8 cellular contexts compared by ENCODE assay signal in genomic region chr16:66977341-66978113, GRCh38. TPM values are rescaled to one million over a fixed set of nuclear protein-coding genes. Genes with fewer than 3 reads are reported as not detected.
DNase-seq lines count a peak whose midpoint lies in the region; ATAC-seq and TF ChIP-seq lines count a peak whose summit lies in the region.

No MANE protein-coding gene starts in this region.

- TF ChIP-seq CTCF in prostate gland (IDR thresholded peaks at IDR 0.05), result peak; percentile 94 to 98 (median 96)
- peak; percentile 94 to 99 (median 96) for TF ChIP-seq CTCF in uterus (IDR thresholded peaks at IDR 0.05)

- DNase-seq in Caki2 (ENCODE audit: low read depth) (peak; percentile 69), H4 (ENCODE audit: low spot score) (peak; percentile 69), NCI-H1092 treated with DMSO at 0.1 percent for 48 hours (lab: John Stamatoyannopoulos, UW) (peak; percentile 76), SW 1271 (lab: John Stamatoyannopoulos, UW) (peak; percentile 41 to 77), Right ventricle myocardium superior (peak; percentile 95), prostate gland (ENCODE audit: low spot score) (peak; percentile 86), uterus (peak; percentile 87 to 89)
- DNase-seq in activated naive CD4-positive, alpha-beta T cell treated with anti-CD3 and anti-CD28 coated beads, Interleukin-2, amount 50 U/mL, for 72 hours (ENCODE audit: low spot score in 2 of 2), result peak; percentile 89 to 95

- TF ChIP-seq POLR2A in prostate gland (IDR thresholded peaks at IDR 0.05) (no peak), uterus (IDR thresholded peaks at IDR 0.05) (peak in 1 of 2 donors; percentile 23)

- H3K4me1 ChIP-seq in prostate gland (replicated peaks) (no peaks in the 10 kb centered on the region), uterus (no peaks in the 10 kb centered on the region)

- H3K36me3 ChIP-seq in prostate gland (no peaks in the 10 kb centered on the region), uterus (no peaks in the 10 kb centered on the region)

- WGBS in prostate gland, result 29% methylated on average over 15 of the region's 15 CpGs

- no peaks in the 10 kb centered on the region for H3K36me3 Mint-ChIP-seq in activated naive CD4-positive, alpha-beta T cell treated with anti-CD3 and anti-CD28 coated beads, Interleukin-2, amount 50 U/mL, for 72 hours

- in situ Hi-C loops in Caki2 (cut with HindIII; ENCODE audit: low pct_unique_long_range_greater_than_20kb, low sequenced_read_pairs), result no loop called here

- intact Hi-C loops in Right ventricle myocardium superior (cut with DNase I) (loop anchor here (2.0 kb wide), 2 partner anchors 177 to 207 kb away; no protein-coding TSS in a partner anchor), prostate gland (cut with DNase I) (loop anchor here (1.0 to 2.0 kb wide), 2 partner anchors 178 to 207 kb away; no protein-coding TSS in a partner anchor), uterus (cut with DNase I; ENCODE audit: low total_unique reads) (loop anchor here (5.0 kb wide), 1 partner anchor 180 kb away; the partner anchor contains the start of genes FBXL8 and TRADD)

- no peaks in the 10 kb centered on the region for H3K9me3 Mint-ChIP-seq in activated naive CD4-positive, alpha-beta T cell treated with anti-CD3 and anti-CD28 coated beads, Interleukin-2, amount 50 U/mL, for 72 hours

- H3K27me3 ChIP-seq in prostate gland (replicated peaks; ENCODE audit: insufficient read depth) (no peaks in the 10 kb centered on the region), uterus (no peaks in the 10 kb centered on the region)

- peak overlapping the region; percentile 68 to 69 for H3K27ac Mint-ChIP-seq in activated naive CD4-positive, alpha-beta T cell treated with anti-CD3 and anti-CD28 coated beads, Interleukin-2, amount 50 U/mL, for 72 hours

- no peak overlapping the region for H3K4me3 ChIP-seq in prostate gland
- no peak overlapping the region for H3K4me3 ChIP-seq in uterus

- H3K9me3 ChIP-seq in prostate gland (no peaks in the 10 kb centered on the region), uterus (no peaks in the 10 kb centered on the region)

- H3K27ac ChIP-seq in prostate gland (no peak overlapping the region), uterus (no peak overlapping the region)

- ATAC-seq in activated naive CD4-positive, alpha-beta T cell treated with anti-CD3 and anti-CD28 coated beads, Interleukin-2, amount 50 U/mL, for 72 hours, result peak; percentile 98
- peak; percentile 98 for ATAC-seq in Right ventricle myocardium superior (ENCODE audit: poor library complexity)

RNA-seq across cellular contexts. Expression of gene CES4A, which starts 10.9 kb away (rescaled TPM):
- 0.07 and 0.29 TPM in 2 replicates for total RNA-seq in Caki2 (2014; rRNA removed; shearing (Covaris generic); ENCODE audit: low replicate concordance)
- not detected in 2 replicates for total RNA-seq in H4 (2014; rRNA removed; shearing (Covaris generic))
- total RNA-seq in activated naive CD4-positive, alpha-beta T cell treated with anti-CD3 and anti-CD28 coated beads, Interleukin-2, amount 50 U/mL, for 72 hours, result 10 to 100 TPM in 1 of 2 donors, 1 to 10 TPM in 1; 8.2 to 21.3 TPM
- 6.2 TPM for total RNA-seq in Right ventricle myocardium superior
- total RNA-seq in prostate gland, result 10 to 100 TPM in 1 of 2 donors, 1 to 10 TPM in 1; 1.4 to 10.7 TPM
- 1 to 10 TPM in 3 of 4 donors, under 1 TPM in 1; 0.29 to 9.6 (median 5.4) TPM for total RNA-seq in uterus

RNA-seq across cellular contexts. Expression of gene CES3, which starts 16.5 kb away (rescaled TPM):
- 1.8 and 2.2 TPM in 2 replicates for total RNA-seq in Caki2 (2014; rRNA removed; shearing (Covaris generic); ENCODE audit: low replicate concordance)
- total RNA-seq in H4 (2014; rRNA removed; shearing (Covaris generic)), result 0.68 and 1.2 TPM in 2 replicates
- total RNA-seq in activated naive CD4-positive, alpha-beta T cell treated with anti-CD3 and anti-CD28 coated beads, Interleukin-2, amount 50 U/mL, for 72 hours, result 1 to 10 TPM in 1 of 2 donors, under 1 TPM in 1; 0.73 to 6.8 TPM
- total RNA-seq in Right ventricle myocardium superior (2.0 TPM), prostate gland (under 1 TPM; 0.36 to 0.80 TPM), uterus (1 to 10 TPM in 2 of 4 donors, under 1 TPM in 2; 0.51 to 2.8 (median 0.86) TPM)

RNA-seq across cellular contexts. Expression of gene CES2, which starts 42.2 kb away (rescaled TPM):
- 45.9 and 51.1 TPM in 2 replicates for total RNA-seq in Caki2 (2014; rRNA removed; shearing (Covaris generic); ENCODE audit: low replicate concordance)
- total RNA-seq in H4 (2014; rRNA removed; shearing (Covaris generic)), result 13.8 and 15.6 TPM in 2 replicates
- 10 to 100 TPM; 26.2 to 29.8 TPM for total RNA-seq in activated naive CD4-positive, alpha-beta T cell treated with anti-CD3 and anti-CD28 coated beads, Interleukin-2, amount 50 U/mL, for 72 hours
- total RNA-seq in Right ventricle myocardium superior (114 TPM), prostate gland (10 to 100 TPM; 36.3 to 61.5 TPM), uterus (10 to 100 TPM; 15.0 to 51.0 (median 26.0) TPM)

RNA-seq across cellular contexts. Expression of gene CIAO2B, which starts 43.3 kb away (rescaled TPM):
- total RNA-seq in Caki2 (2014; rRNA removed; shearing (Covaris generic); ENCODE audit: low replicate concordance), result 191 and 225 TPM in 2 replicates
- total RNA-seq in H4 (2014; rRNA removed; shearing (Covaris generic)), result 207 and 213 TPM in 2 replicates
- total RNA-seq in activated naive CD4-positive, alpha-beta T cell treated with anti-CD3 and anti-CD28 coated beads, Interleukin-2, amount 50 U/mL, for 72 hours, result 100 to 1,000 TPM; 169 to 196 TPM
- total RNA-seq in Right ventricle myocardium superior (103 TPM), prostate gland (100 to 1,000 TPM in 1 of 2 donors, 10 to 100 TPM in 1; 80.2 to 159 TPM), uterus (10 to 100 TPM; 15.9 to 76.8 (median 74.2) TPM)

RNA-seq across cellular contexts. Expression of gene CBFB, which starts 51.4 kb away (rescaled TPM):
- total RNA-seq in Caki2 (2014; rRNA removed; shearing (Covaris generic); ENCODE audit: low replicate concordance), result 8.2 and 15.5 TPM in 2 replicates
- total RNA-seq in H4 (2014; rRNA removed; shearing (Covaris generic)), result 68.0 and 81.0 TPM in 2 replicates
- total RNA-seq in activated naive CD4-positive, alpha-beta T cell treated with anti-CD3 and anti-CD28 coated beads, Interleukin-2, amount 50 U/mL, for 72 hours, result 100 to 1,000 TPM; 119 to 124 TPM
- 23.1 TPM for total RNA-seq in Right ventricle myocardium superior
- 10 to 100 TPM; 27.0 to 46.2 TPM for total RNA-seq in prostate gland
- total RNA-seq in uterus, result 100 to 1,000 TPM in 1 of 4 donors, 10 to 100 TPM in 3; 42.1 to 108 (median 75.9) TPM
